ENCODE assay signal across 26 cellular contexts in the genomic region with DNA sequence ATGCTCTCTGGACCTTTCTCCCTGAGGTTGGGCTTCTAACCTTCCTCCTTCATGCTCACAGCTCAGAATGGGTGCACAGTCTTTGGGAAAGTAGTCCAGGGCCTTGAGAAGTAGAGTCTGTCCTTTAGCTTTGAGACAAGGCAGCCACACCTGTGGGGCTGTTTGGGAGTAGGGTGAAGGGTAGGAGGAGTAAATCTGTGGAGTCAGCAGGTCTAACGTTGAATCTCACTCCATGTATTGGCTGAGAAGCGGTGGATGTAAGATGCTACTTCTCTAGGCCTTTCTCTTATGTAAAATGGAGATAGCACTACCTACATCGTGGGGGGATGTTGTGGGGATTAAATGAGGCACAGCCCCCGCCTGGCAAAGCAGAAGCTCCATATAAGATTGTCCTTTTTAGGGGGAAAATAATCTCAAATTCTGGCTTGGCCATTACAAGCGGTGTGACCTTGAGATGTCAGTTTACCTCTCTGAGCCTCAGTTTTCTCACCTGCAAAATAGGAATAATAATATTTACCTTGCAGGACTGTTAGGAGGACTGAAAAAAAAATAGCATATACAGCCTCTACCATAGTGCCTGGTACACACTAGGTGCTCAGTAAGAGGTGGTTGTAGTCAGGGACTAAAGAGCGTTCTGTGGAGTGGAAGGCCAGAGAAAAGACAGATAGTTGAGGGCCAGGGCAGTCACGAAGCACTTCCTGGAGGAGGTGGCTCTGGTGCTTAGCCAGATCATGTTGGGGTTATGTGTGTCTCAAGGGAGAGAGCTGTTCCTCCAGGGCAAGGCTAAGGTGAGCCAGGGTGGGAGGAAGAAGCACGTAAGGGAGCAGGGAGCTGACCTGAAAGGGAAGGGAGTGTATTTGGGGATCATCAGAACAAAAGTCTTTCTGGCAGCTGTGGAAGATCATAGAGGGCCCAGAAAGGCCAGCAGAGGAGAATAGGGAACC.
"Had no signal": no experiment of that assay in that cellular context is flagged by ENCODE, and none has a peak within 500 bp of the region (broad histone marks: within the 10 kb centered on the region; RNA-seq: fewer than 3 reads in every experiment).

No MANE protein-coding gene starts in this region.

- H3K27me3 ChIP-seq: stomach, thyroid gland, upper lobe of right lung had no signal

- H3K36me3 ChIP-seq: left lung, lower lobe of right lung, stomach, thyroid gland, upper lobe of right lung, WERI-Rb-1 had no signal

- H3K4me3 ChIP-seq: left lung, lower lobe of right lung, stomach, thyroid gland, upper lobe of right lung had no signal

- H3K9me3 ChIP-seq: left lung, lower lobe of right lung, stomach, thyroid gland, upper lobe of right lung had no signal

- DNase-seq: activated CD4-positive, alpha-beta memory T cell treated with anti-CD3 and anti-CD28 coated beads for 36 hours; activated CD4-positive, alpha-beta T cell treated with anti-CD3 and anti-CD28 coated beads, Interleukin-2, amount 10 ng/mL, durations not matched to agents 24 days and 14 days; activated gamma-delta T cell treated with Interleukin-2 at 50 U/mL for 16 hours; activated naive CD4-positive, alpha-beta T cell treated with anti-CD3 and anti-CD28 coated beads, Interleukin-2, amount 50 U/mL, for 16 hours; activated T-cell treated with anti-CD3 and anti-CD28 coated beads, Interleukin-2, amount 50 U/mL, for 4 hours; amygdala; central memory CD4-positive, alpha-beta T cell; left lung; lower lobe of right lung; mesenchymal stem cell; naive thymus-derived CD8-positive, alpha-beta T cell; occipital lobe; right cardiac atrium; stimulated activated CD4-positive, alpha-beta T cell treated with anti-CD3 and anti-CD28 coated beads, Interleukin-12 subunit alpha, Interleukin-12 subunit beta, amount 100 ng/mL, for 4 hours; stimulated activated CD4-positive, alpha-beta T cell treated with anti-CD3 and anti-CD28 coated beads, Interleukin-4, amount 100 ng/mL, for 4 hours; stimulated activated CD8-positive, alpha-beta memory T cell treated with anti-CD3 and anti-CD28 coated beads, Interleukin-4, amount 100 ng/mL, for 48 hours; stimulated activated naive B cell treated with anti-CD40 and anti-IgM and Interleukin-4, amounts not matched to agents 10 μg/mL and 1 μg/mL and 100 μg/mL, for 72 hours; stomach; SW 1271; T1000; thyroid gland; upper lobe of right lung; WERI-Rb-1 had no signal

- ATAC-seq: activated CD4-positive, CD25-positive, alpha-beta regulatory T cell treated with anti-CD3 and anti-CD28 coated beads, Interleukin-2, amount 50 U/mL, for 24 hours; activated T-helper 17 cell treated with anti-CD3 and anti-CD28 coated beads, Interleukin-2, amount 50 U/mL, for 72 hours; left lung; lower lobe of right lung; naive thymus-derived CD8-positive, alpha-beta T cell; right cardiac atrium; upper lobe of right lung had no signal

- H3K27ac ChIP-seq: epithelial cell of prostate, left lung, lower lobe of right lung, stomach, thyroid gland, upper lobe of right lung, WERI-Rb-1 had no signal

- H3K4me1 ChIP-seq: left lung, lower lobe of right lung, stomach, thyroid gland, upper lobe of right lung had no signal
